Comparison of ENCODE assay signal across 8 cellular contexts in the genomic region with DNA sequence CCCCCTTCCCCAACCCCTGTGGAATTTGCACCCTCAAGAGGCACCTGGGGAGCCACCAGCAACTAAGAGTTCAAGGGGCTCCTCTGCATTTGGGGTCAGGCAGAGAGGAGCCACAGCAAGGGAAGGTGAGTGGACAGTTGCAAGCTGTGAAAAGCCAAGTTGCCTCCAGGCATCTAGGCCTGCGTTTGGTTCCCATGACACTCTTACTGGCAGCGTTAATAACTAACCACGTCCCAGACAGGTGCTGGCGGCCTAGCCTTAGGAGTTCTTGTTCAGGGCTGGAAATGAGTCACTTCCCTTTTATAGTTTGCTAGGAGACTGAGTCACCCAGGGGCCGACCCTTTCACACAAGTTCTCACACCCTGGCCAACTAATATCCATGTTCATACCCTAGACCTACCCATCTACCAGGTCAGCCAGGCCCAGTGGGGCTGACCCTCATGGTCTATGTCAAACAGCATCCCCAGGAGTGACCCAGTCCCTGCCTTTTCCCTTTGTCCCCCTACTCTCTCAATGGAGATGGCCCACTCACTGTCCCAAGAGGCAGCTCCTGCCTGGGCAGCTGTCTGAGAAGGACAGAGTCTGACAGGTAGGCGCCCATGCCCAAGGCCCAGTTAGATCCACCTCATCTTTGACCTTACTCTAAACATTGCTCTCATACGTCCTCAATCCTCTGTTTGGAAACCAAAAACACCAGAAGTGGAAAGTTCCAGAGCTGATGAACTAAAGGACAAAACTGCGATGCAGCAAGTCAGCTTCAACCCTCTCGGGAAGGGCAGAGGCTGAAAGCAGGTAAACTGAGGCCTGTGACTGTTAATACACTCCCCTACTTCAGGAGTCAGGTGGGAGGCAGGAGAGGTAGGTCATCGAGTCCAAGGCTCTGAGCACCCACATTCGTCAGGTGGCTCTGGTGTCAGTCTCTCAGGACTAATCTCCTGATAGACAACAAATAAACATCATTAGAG.
A peak's percentile ranks its signal among the peaks of the same experiment; 100 is the strongest.
DNase-seq lines count a peak whose midpoint lies in the region; ATAC-seq, FAIRE-seq and TF ChIP-seq lines count a peak whose summit lies in the region.

No MANE protein-coding gene starts in this region.

- H2AFZ ChIP-seq in astrocyte (ENCODE audit: low read depth, low read length): no peak overlapping the region
- no peak overlapping the region for H2AFZ ChIP-seq in mesenchymal stem cell (ENCODE audit: low read depth, low read length)

- 44% methylated on average over 11 of the region's 11 CpGs for WGBS in mesenchymal stem cell

- peak; percentile 79 for DNase-seq in AG08396 (ENCODE audit: low spot score)
- peak; percentile 79 for DNase-seq in NCI-H2107 treated with DMSO at 0.1 percent for 48 hours (lab: John Stamatoyannopoulos, UW; ENCODE audit: unreplicated experiment)
- peak; percentile 99 for DNase-seq in astrocyte (ENCODE audit: low read depth)
- DNase-seq in mesenchymal stem cell: peak; percentile 97
- DNase-seq in coronary artery (ENCODE audit: low spot score): no peak
- DNase-seq in dedifferentiated amniotic fluid mesenchymal stem cell (ENCODE audit: extremely low spot score): no peak

- H4K8ac ChIP-seq in mesenchymal stem cell (ENCODE audit: low read length): no peak overlapping the region

- peaks cover 55% of the 10 kb centered on the region for H3K4me1 Mint-ChIP-seq in astrocyte (ENCODE audit: low read depth, unreplicated experiment)

- H3K27me3 Mint-ChIP-seq in astrocyte (ENCODE audit: low read depth, unreplicated experiment): no peaks in the 10 kb centered on the region

- peak; percentile 86 for FAIRE-seq in astrocyte (lab: Jason Lieb, UNC)

- H2BK15ac ChIP-seq in mesenchymal stem cell (ENCODE audit: low read depth, poor library complexity, severe bottlenecking): no peak overlapping the region

- peak overlapping the region; percentile 8 for H2BK5ac ChIP-seq in mesenchymal stem cell (ENCODE audit: low read depth, low read length, poor library complexity, severe bottlenecking)

- H3K4me3 ChIP-seq in astrocyte (ENCODE audit: insufficient read depth, low read depth, low read length): no peak overlapping the region
- H3K4me3 ChIP-seq in mesenchymal stem cell (ENCODE audit: insufficient read depth in 1 of 2, low read depth in 1 of 2, low read length in 2 of 2): no peak overlapping the region
- no peak overlapping the region for H3K4me3 ChIP-seq in coronary artery

- H3K27ac ChIP-seq in astrocyte (ENCODE audit: low read depth, low read length) (peak overlapping the region; percentile 94), mesenchymal stem cell (ENCODE audit: low read length, poor library complexity, severe bottlenecking) (peak overlapping the region; percentile 77), coronary artery (no peak overlapping the region)

- no peak overlapping the region for H3K23ac ChIP-seq in mesenchymal stem cell (ENCODE audit: low read length in 2 of 2)

- H3K27ac Mint-ChIP-seq in astrocyte (ENCODE audit: unreplicated experiment): peak overlapping the region; percentile 98

- peak overlapping the region; percentile 1 to 55 for H3K4ac ChIP-seq in mesenchymal stem cell (ENCODE audit: low read depth in 1 of 2, low read length in 2 of 2)

- no peaks in the 10 kb centered on the region for H4K20me1 ChIP-seq in astrocyte (ENCODE audit: insufficient read depth, low read length)

- peaks cover 4% of the 10 kb centered on the region for H3K36me3 ChIP-seq in astrocyte (ENCODE audit: insufficient read depth, low read length)
- H3K36me3 ChIP-seq in mesenchymal stem cell (ENCODE audit: control insufficient read depth in 1 of 2, insufficient read depth in 2 of 2, low read depth in 1 of 2, low read length in 2 of 2): peaks cover 3 to 22% of the 10 kb centered on the region in 2 experiments

- ATAC-seq in GM18520 (IDR thresholded peaks at IDR 0.05; ENCODE audit: unreplicated experiment) (peak; percentile 38), HG02938 (IDR thresholded peaks at IDR 0.05; ENCODE audit: unreplicated experiment) (peak; percentile 50)

- H3K4me2 ChIP-seq in astrocyte (ENCODE audit: low read length) (peak overlapping the region; percentile 65), mesenchymal stem cell (ENCODE audit: low read length, poor library complexity, severe bottlenecking) (peak overlapping the region; percentile 30)

- peaks cover 9% of the 10 kb centered on the region for H3K9me3 Mint-ChIP-seq in astrocyte (ENCODE audit: unreplicated experiment)

- peaks cover 8% of the 10 kb centered on the region for H3K9me3 ChIP-seq in astrocyte (ENCODE audit: insufficient read depth, low read depth, low read length)
- H3K9me3 ChIP-seq in mesenchymal stem cell (ENCODE audit: control insufficient read depth, low read length): peaks cover 25% of the 10 kb centered on the region

- H2BK12ac ChIP-seq in mesenchymal stem cell (ENCODE audit: low read length in 2 of 2): peak overlapping the region; percentile 0 to 75

- H3K18ac ChIP-seq in mesenchymal stem cell (ENCODE audit: low read depth in 1 of 2, low read length in 2 of 2): peak overlapping the region; percentile 67 to 75

- TF ChIP-seq CTCF in astrocyte (IDR thresholded peaks at IDR 0.05; ENCODE audit: insufficient read depth, low read depth, low read length) (no peak), coronary artery (IDR thresholded peaks at IDR 0.05) (no peak)

- H2AK5ac ChIP-seq in mesenchymal stem cell (ENCODE audit: low read length, severe bottlenecking): peak overlapping the region; percentile 94

- H4K91ac ChIP-seq in mesenchymal stem cell (ENCODE audit: low read length): peak overlapping the region; percentile 25

- no peaks in the 10 kb centered on the region for H3K27me3 ChIP-seq in astrocyte (ENCODE audit: insufficient read depth, low read length)
- H3K27me3 ChIP-seq in mesenchymal stem cell (ENCODE audit: control insufficient read depth in 1 of 2, insufficient read depth in 1 of 2, low read length in 2 of 2): no peaks in the 10 kb centered on the region

- peak overlapping the region; percentile 79 for H3K9ac ChIP-seq in astrocyte (ENCODE audit: low read length)
- H3K9ac ChIP-seq in mesenchymal stem cell (ENCODE audit: low read length): no peak overlapping the region

- peaks cover 26% of the 10 kb centered on the region for H3K79me1 ChIP-seq in mesenchymal stem cell (replicated peaks; ENCODE audit: low read length, poor library complexity, severe bottlenecking)

- peaks cover 30% of the 10 kb centered on the region for H3K79me2 ChIP-seq in astrocyte (ENCODE audit: insufficient read depth, low read length)

- peak overlapping the region; percentile 45 for H3K4me3 Mint-ChIP-seq in astrocyte (ENCODE audit: unreplicated experiment)

- H2BK120ac ChIP-seq in mesenchymal stem cell (ENCODE audit: low read depth, low read length): no peak overlapping the region

- peaks cover 23% of the 10 kb centered on the region for H3K36me3 Mint-ChIP-seq in astrocyte (ENCODE audit: low read depth, unreplicated experiment)

- H3K4me1 ChIP-seq in astrocyte (ENCODE audit: insufficient read depth, low read length) (peaks cover 50% of the 10 kb centered on the region), mesenchymal stem cell (ENCODE audit: control insufficient read depth, insufficient read depth, low read depth, low read length) (peaks cover 52% of the 10 kb centered on the region)

- H3K14ac ChIP-seq in mesenchymal stem cell (ENCODE audit: low read length in 2 of 2): peak overlapping the region in 1 of 2 experiments; percentile 49

Comparison
In these comparisons a context has a peak if more than half of its experiments do, and no peak if none do; other contexts are left out.
1. DNase-seq: peak in AG08396 (single experiment), NCI-H2107 treated with DMSO at 0.1 percent for 48 hours (single experiment), astrocyte (single experiment) and mesenchymal stem cell (single experiment); none in coronary artery (single experiment) and dedifferentiated amniotic fluid mesenchymal stem cell (single experiment).
2. H3K27ac ChIP-seq: peak in astrocyte (single experiment) and mesenchymal stem cell (single experiment); none in coronary artery (0 of 2).